ENCODE assay signal across 13 cellular contexts in the genomic region with DNA sequence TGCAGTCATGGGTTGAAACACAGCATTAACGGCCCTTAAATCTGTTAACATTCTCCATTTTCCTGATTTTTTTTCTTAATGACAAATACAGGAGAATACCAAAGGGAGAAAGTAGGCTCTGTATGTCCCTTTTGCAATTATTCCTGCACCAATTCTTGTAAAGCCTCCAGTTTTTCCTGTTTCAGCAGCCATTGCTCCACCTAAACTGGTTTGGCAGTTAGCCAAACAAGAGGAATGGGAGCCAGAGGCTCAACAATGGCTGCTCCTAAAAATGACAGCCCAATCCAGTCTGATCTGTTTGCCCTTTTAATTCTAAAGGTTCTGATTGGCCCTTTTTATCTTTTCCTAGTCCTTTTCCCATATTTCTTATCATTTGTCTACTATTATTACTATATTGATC.
DNase-seq lines count a peak whose midpoint lies in the region; TF ChIP-seq lines count a peak whose summit lies in the region.
"Had no signal": no experiment of that assay in that cellular context is flagged by ENCODE, and none has a peak within 500 bp of the region (broad histone marks: within the 10 kb centered on the region; RNA-seq: fewer than 3 reads in every experiment).

No MANE protein-coding gene starts in this region.

- WGBS in endodermal cell (ENCODE audit: insufficient coverage in 1 of 2, insufficient read length in 1 of 2), 2 experiments: 89 to 100% methylated on average over 1 of the region's 1 CpG

- H3K36me3 ChIP-seq in endodermal cell (ENCODE audit: control insufficient read depth, insufficient read depth, low read length): no peaks in the 10 kb centered on the region

- H3K27me3 ChIP-seq in endodermal cell (ENCODE audit: control insufficient read depth, insufficient read depth, low read length, poor library complexity, severe bottlenecking): no peaks in the 10 kb centered on the region
- H3K27me3 ChIP-seq: BLaER1 treated with 17β-estradiol and CSF1 and Interleukin-3, amounts not matched to agents 10 nM and 100 nM had no signal

- no peaks in the 10 kb centered on the region for H3K27me3 Mint-ChIP-seq in endodermal cell (ENCODE audit: insufficient read depth)

- H3K4me3 ChIP-seq in endodermal cell (ENCODE audit: low read length): peak overlapping the region; percentile 56
- H3K4me3 ChIP-seq: BLaER1 treated with 17β-estradiol and CSF1 and Interleukin-3, amounts not matched to agents 10 nM and 100 nM; GM12878; GM23248 had no signal

- no peak overlapping the region for H3K4me3 Mint-ChIP-seq in endodermal cell
- H3K4me3 Mint-ChIP-seq: CD4-positive, CD25-positive, alpha-beta regulatory T cell had no signal

- peaks cover 8% of the 10 kb centered on the region for H3K36me3 Mint-ChIP-seq in endodermal cell (ENCODE audit: low read depth)

- peaks cover 37% of the 10 kb centered on the region for H3K9me3 Mint-ChIP-seq in endodermal cell

- no peak overlapping the region for H3K27ac Mint-ChIP-seq in endodermal cell
- H3K27ac Mint-ChIP-seq: CD4-positive, CD25-positive, alpha-beta regulatory T cell had no signal

- H3K4me1 Mint-ChIP-seq in endodermal cell: no peaks in the 10 kb centered on the region
- H3K4me1 Mint-ChIP-seq: CD4-positive, CD25-positive, alpha-beta regulatory T cell had no signal

- H3K4me1 ChIP-seq in endodermal cell (ENCODE audit: control insufficient read depth, insufficient read depth, low read length): no peaks in the 10 kb centered on the region
- H3K4me1 ChIP-seq: BLaER1 treated with 17β-estradiol and CSF1 and Interleukin-3, amounts not matched to agents 10 nM and 100 nM had no signal

- DNase-seq in NCI-H748 (lab: John Stamatoyannopoulos, UW; ENCODE audit: unreplicated experiment) (peak; percentile 44), NCI-H748 treated with DMSO at 0.1 percent for 48 hours (lab: John Stamatoyannopoulos, UW) (no peak), NCI-H345 (lab: John Stamatoyannopoulos, UW) (peak; percentile 30), endodermal cell (no peak), NCI-H69 (lab: John Stamatoyannopoulos, UW) (no peak)
- DNase-seq in stimulated activated CD4-positive, alpha-beta T cell treated with anti-CD3 and anti-CD28 coated beads, Interleukin-4, amount 100 ng/mL, for 4 hours: no peak
- DNase-seq in activated CD4-positive, CD25-positive, alpha-beta regulatory T cell (lab: John Stamatoyannopoulos, UW): no peak
- DNase-seq: ACHN; CD4-positive, CD25-positive, alpha-beta regulatory T cell; DMS79; GM23248 had no signal

- H3K9me3 ChIP-seq in endodermal cell (ENCODE audit: control insufficient read depth, low read length): peaks cover 20% of the 10 kb centered on the region

- no peak overlapping the region for H3K27ac ChIP-seq in endodermal cell (ENCODE audit: low read depth, low read length)
- H3K27ac ChIP-seq: BLaER1 treated with 17β-estradiol and CSF1 and Interleukin-3, amounts not matched to agents 10 nM and 100 nM; GM23248 had no signal

- H3K9ac ChIP-seq in endodermal cell (ENCODE audit: extremely low read depth, low read length, poor library complexity, severe bottlenecking): no peak overlapping the region
- H3K9ac ChIP-seq: BLaER1 treated with 17β-estradiol and CSF1 and Interleukin-3, amounts not matched to agents 10 nM and 100 nM; GM23248 had no signal

- no peak for TF ChIP-seq CTCF in endodermal cell (conservative IDR thresholded peaks at IDR 0.05)

Comparison
In these comparisons a context has a peak if more than half of its experiments do, and no peak if none do; other contexts are left out.
1. DNase-seq: peak in NCI-H748 (single experiment) and NCI-H345 (single experiment); none in NCI-H748 treated with DMSO at 0.1 percent for 48 hours (single experiment), endodermal cell (single experiment), stimulated activated CD4-positive, alpha-beta T cell treated with anti-CD3 and anti-CD28 coated beads, Interleukin-4, amount 100 ng/mL, for 4 hours (0 of 2), NCI-H69 (single experiment) and activated CD4-positive, CD25-positive, alpha-beta regulatory T cell (0 of 4).